ENCODE assay signal across 1 cellular context in genomic region chr9:79012561-79012960, GRCh38.
TF ChIP-seq lines count a peak whose summit lies in the region.

No MANE protein-coding gene starts in this region.

TF ChIP-seq in WTC11, 78 proteins besides CTCF, POLR2A, EP300 and RAD21 (continued from another document):
- no peak for TF ChIP-seq ATF6 (CRISPR knock-in tag; IDR thresholded peaks at IDR 0.05)
